Comparison of ENCODE assay signal across 28 cellular contexts in genomic region chr1:170547255-170547654, GRCh38.
"Had no signal": no experiment of that assay in that cellular context is flagged by ENCODE, and none has a peak within 500 bp of the region (broad histone marks: within the 10 kb centered on the region; RNA-seq: fewer than 3 reads in every experiment).

No MANE protein-coding gene starts in this region.

- H3K27ac ChIP-seq: stomach, suprapubic skin, thoracic aorta, thyroid gland, tibial artery, tibial nerve, transverse colon, upper lobe of left lung, upper lobe of right lung, uterus, vagina had no signal

- FAIRE-seq: urothelium cell line had no signal

- H3K36me3 ChIP-seq: uterus had no signal

- H3K4me1 Mint-ChIP-seq: stimulated activated effector memory CD8-positive, alpha-beta T cell treated with anti-CD3 and anti-CD28 coated beads, Interleukin-12 subunit alpha, Interleukin-12 subunit beta, amount 100 ng/mL, for 72 hours; stimulated activated memory B cell treated with anti-CD40 and anti-IgM and Interleukin-4, amounts not matched to agents 10 μg/mL and 1 μg/mL and 100 μg/mL, for 72 hours; stimulated activated naive B cell treated with anti-CD40 and anti-IgM and Interleukin-4, amounts not matched to agents 10 μg/mL and 1 μg/mL and 100 μg/mL, for 72 hours had no signal

- H3K27me3 Mint-ChIP-seq: stimulated activated memory B cell treated with anti-CD40 and anti-IgM and Interleukin-4, amounts not matched to agents 10 μg/mL and 1 μg/mL and 100 μg/mL, for 72 hours; stimulated activated naive B cell treated with anti-CD40 and anti-IgM and Interleukin-4, amounts not matched to agents 10 μg/mL and 1 μg/mL and 100 μg/mL, for 72 hours; stimulated activated naive CD8-positive, alpha-beta T cell treated with anti-CD3 and anti-CD28 coated beads, Interleukin-15, amount 100 ng/mL, for 72 hours; stimulated activated naive CD8-positive, alpha-beta T cell treated with anti-CD3 and anti-CD28 coated beads, Interleukin-15, Interleukin-2, amounts not matched to agents 100 ng/mL and 50 ng/mL, for 24 hours; type B pancreatic cell had no signal

- H3K9me3 Mint-ChIP-seq: stimulated activated effector memory CD8-positive, alpha-beta T cell treated with anti-CD3 and anti-CD28 coated beads, Interleukin-12 subunit alpha, Interleukin-12 subunit beta, amount 100 ng/mL, for 72 hours; stimulated activated memory B cell treated with anti-CD40 and anti-IgM and Interleukin-4, amounts not matched to agents 10 μg/mL and 1 μg/mL and 100 μg/mL, for 72 hours; stimulated activated naive B cell treated with anti-CD40 and anti-IgM and Interleukin-4, amounts not matched to agents 10 μg/mL and 1 μg/mL and 100 μg/mL, for 72 hours; stimulated activated naive CD8-positive, alpha-beta T cell treated with anti-CD3 and anti-CD28 coated beads, Interleukin-15, amount 100 ng/mL, for 72 hours; stimulated activated naive CD8-positive, alpha-beta T cell treated with anti-CD3 and anti-CD28 coated beads, Interleukin-15, Interleukin-2, amounts not matched to agents 100 ng/mL and 50 ng/mL, for 24 hours; type B pancreatic cell had no signal

- H3K4me3 Mint-ChIP-seq: stimulated activated effector memory CD8-positive, alpha-beta T cell treated with anti-CD3 and anti-CD28 coated beads, Interleukin-12 subunit alpha, Interleukin-12 subunit beta, amount 100 ng/mL, for 72 hours; stimulated activated memory B cell treated with anti-CD40 and anti-IgM and Interleukin-4, amounts not matched to agents 10 μg/mL and 1 μg/mL and 100 μg/mL, for 72 hours; stimulated activated naive B cell treated with anti-CD40 and anti-IgM and Interleukin-4, amounts not matched to agents 10 μg/mL and 1 μg/mL and 100 μg/mL, for 72 hours; stimulated activated naive CD8-positive, alpha-beta T cell treated with anti-CD3 and anti-CD28 coated beads, Interleukin-15, amount 100 ng/mL, for 72 hours; stimulated activated naive CD8-positive, alpha-beta T cell treated with anti-CD3 and anti-CD28 coated beads, Interleukin-15, Interleukin-2, amounts not matched to agents 100 ng/mL and 50 ng/mL, for 24 hours; type B pancreatic cell had no signal

- ATAC-seq: stimulated activated effector memory CD8-positive, alpha-beta T cell treated with anti-CD3 and anti-CD28 coated beads, Interleukin-12 subunit alpha, Interleukin-12 subunit beta, amount 100 ng/mL, for 72 hours; stimulated activated memory B cell treated with anti-CD40 and anti-IgM and Interleukin-4, amounts not matched to agents 10 μg/mL and 1 μg/mL and 100 μg/mL, for 72 hours; stimulated activated naive B cell treated with anti-CD40 and anti-IgM and Interleukin-4, amounts not matched to agents 10 μg/mL and 1 μg/mL and 100 μg/mL, for 72 hours; stimulated activated naive CD8-positive, alpha-beta T cell treated with anti-CD3 and anti-CD28 coated beads, Interleukin-15, amount 100 ng/mL, for 72 hours; stimulated activated naive CD8-positive, alpha-beta T cell treated with anti-CD3 and anti-CD28 coated beads, Interleukin-15, Interleukin-2, amounts not matched to agents 100 U/mL and 50 U/mL, for 24 hours; upper lobe of right lung had no signal

- H3K27ac Mint-ChIP-seq: stimulated activated effector memory CD8-positive, alpha-beta T cell treated with anti-CD3 and anti-CD28 coated beads, Interleukin-12 subunit alpha, Interleukin-12 subunit beta, amount 100 ng/mL, for 72 hours; stimulated activated memory B cell treated with anti-CD40 and anti-IgM and Interleukin-4, amounts not matched to agents 10 μg/mL and 1 μg/mL and 100 μg/mL, for 72 hours; stimulated activated naive B cell treated with anti-CD40 and anti-IgM and Interleukin-4, amounts not matched to agents 10 μg/mL and 1 μg/mL and 100 μg/mL, for 72 hours; stimulated activated naive CD8-positive, alpha-beta T cell treated with anti-CD3 and anti-CD28 coated beads, Interleukin-15, amount 100 ng/mL, for 72 hours; stimulated activated naive CD8-positive, alpha-beta T cell treated with anti-CD3 and anti-CD28 coated beads, Interleukin-15, Interleukin-2, amounts not matched to agents 100 ng/mL and 50 ng/mL, for 24 hours; type B pancreatic cell had no signal

- H3K27me3 ChIP-seq: stomach, suprapubic skin, thyroid gland, tibial artery, tibial nerve, transverse colon, upper lobe of left lung, upper lobe of right lung, uterus, vagina had no signal

- H3K9me3 ChIP-seq: stomach, suprapubic skin, thoracic aorta, thyroid gland, tibial artery, tibial nerve, transverse colon, upper lobe of left lung, upper lobe of right lung, uterus, vagina had no signal

- H3K4me1 ChIP-seq: stomach, suprapubic skin, thyroid gland, tibial artery, tibial nerve, transverse colon, upper lobe of left lung, upper lobe of right lung, uterus, vagina had no signal

- H3K4me3 ChIP-seq: stomach, suprapubic skin, thoracic aorta, thyroid gland, tibial artery, tibial nerve, transverse colon, upper lobe of left lung, upper lobe of right lung, uterus, vagina had no signal

- DNase-seq: stimulated activated CD4-positive, alpha-beta T cell treated with anti-CD3 and anti-CD28 coated beads, Interleukin-2, amount 100 ng/mL, for 48 hours; stimulated activated CD4-positive, alpha-beta T cell treated with anti-CD3 and anti-CD28 coated beads, Interleukin-4, amount 100 ng/mL, for 1 hour; stimulated activated CD4-positive, alpha-beta T cell treated with anti-CD3 and anti-CD28 coated beads, Interleukin-4, amount 100 ng/mL, for 24 hours; stimulated activated CD4-positive, alpha-beta T cell treated with anti-CD3 and anti-CD28 coated beads, Interleukin-4, amount 100 ng/mL, for 4 hours; stimulated activated CD8-positive, alpha-beta memory T cell treated with anti-CD3 and anti-CD28 coated beads, Interleukin-4, amount 100 ng/mL, for 48 hours; stimulated activated naive B cell treated with anti-CD40 and anti-IgM and Interleukin-4, amounts not matched to agents 10 μg/mL and 1 μg/mL and 100 μg/mL, for 72 hours; stimulated activated naive CD4-positive, alpha-beta T cell; stimulated activated naive CD4-positive, alpha-beta T cell treated with Interleukin-2 at 50 U/mL for 16 hours; stimulated activated naive CD8-positive, alpha-beta T cell treated with anti-CD3 and anti-CD28 coated beads, Interleukin-15, amount 100 ng/mL, for 72 hours; stimulated activated naive CD8-positive, alpha-beta T cell treated with anti-CD3 and anti-CD28 coated beads, Interleukin-15, Interleukin-2, amounts not matched to agents 100 U/mL and 50 U/mL, for 24 hours; stomach; substantia nigra; thyroid gland; tibial artery; transverse colon; trophoblast cell; upper lobe of left lung; upper lobe of right lung; uterus had no signal
